ENCODE assay signal across 1 cellular context in the genomic region with DNA sequence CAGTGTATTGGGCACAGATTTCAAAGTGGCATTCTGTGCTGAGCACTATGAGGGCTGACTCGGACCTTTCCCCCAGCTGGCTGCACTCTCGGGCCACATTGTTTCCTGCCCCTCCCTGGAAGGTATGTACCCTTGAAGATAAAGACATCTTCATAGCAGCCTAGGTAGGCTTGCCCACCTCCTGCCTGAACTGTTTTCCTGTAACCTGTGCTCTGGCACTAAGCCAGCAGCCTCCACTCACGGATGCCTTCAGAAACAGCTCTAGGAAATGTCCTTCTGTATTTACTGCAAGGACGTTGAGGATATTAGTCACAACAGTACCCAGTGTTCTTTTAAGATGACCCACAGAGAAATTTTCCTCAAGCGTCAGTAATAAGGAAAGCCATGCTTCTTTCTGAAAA.
TF ChIP-seq lines count a peak whose summit lies in the region.

No MANE protein-coding gene starts in this region.

TF ChIP-seq in SK-N-SH treated with all-trans-retinoic acid at 6 μM for 48 hours, 23 proteins besides CTCF, POLR2A, EP300 and RAD21 (continued from another document):
- TF ChIP-seq, protein P1, sequence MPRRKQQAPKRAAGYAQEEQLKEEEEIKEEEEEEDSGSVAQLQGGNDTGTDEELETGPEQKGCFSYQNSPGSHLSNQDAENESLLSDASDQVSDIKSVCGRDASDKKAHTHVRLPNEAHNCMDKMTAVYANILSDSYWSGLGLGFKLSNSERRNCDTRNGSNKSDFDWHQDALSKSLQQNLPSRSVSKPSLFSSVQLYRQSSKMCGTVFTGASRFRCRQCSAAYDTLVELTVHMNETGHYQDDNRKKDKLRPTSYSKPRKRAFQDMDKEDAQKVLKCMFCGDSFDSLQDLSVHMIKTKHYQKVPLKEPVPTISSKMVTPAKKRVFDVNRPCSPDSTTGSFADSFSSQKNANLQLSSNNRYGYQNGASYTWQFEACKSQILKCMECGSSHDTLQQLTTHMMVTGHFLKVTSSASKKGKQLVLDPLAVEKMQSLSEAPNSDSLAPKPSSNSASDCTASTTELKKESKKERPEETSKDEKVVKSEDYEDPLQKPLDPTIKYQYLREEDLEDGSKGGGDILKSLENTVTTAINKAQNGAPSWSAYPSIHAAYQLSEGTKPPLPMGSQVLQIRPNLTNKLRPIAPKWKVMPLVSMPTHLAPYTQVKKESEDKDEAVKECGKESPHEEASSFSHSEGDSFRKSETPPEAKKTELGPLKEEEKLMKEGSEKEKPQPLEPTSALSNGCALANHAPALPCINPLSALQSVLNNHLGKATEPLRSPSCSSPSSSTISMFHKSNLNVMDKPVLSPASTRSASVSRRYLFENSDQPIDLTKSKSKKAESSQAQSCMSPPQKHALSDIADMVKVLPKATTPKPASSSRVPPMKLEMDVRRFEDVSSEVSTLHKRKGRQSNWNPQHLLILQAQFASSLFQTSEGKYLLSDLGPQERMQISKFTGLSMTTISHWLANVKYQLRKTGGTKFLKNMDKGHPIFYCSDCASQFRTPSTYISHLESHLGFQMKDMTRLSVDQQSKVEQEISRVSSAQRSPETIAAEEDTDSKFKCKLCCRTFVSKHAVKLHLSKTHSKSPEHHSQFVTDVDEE (CRISPR knock-in tag; IDR thresholded peaks at IDR 0.05) = no peak
- TF ChIP-seq TOX (CRISPR knock-in tag; IDR thresholded peaks at IDR 0.05; ENCODE audit: borderline replicate concordance) = no peak
- TF ChIP-seq ZNF8 (CRISPR knock-in tag; IDR thresholded peaks at IDR 0.05) = no peak
- TF ChIP-seq RARB (CRISPR knock-in tag; IDR thresholded peaks at IDR 0.05) = no peak
